Comparison of ENCODE assay signal across 1 cellular context in the genomic region with DNA sequence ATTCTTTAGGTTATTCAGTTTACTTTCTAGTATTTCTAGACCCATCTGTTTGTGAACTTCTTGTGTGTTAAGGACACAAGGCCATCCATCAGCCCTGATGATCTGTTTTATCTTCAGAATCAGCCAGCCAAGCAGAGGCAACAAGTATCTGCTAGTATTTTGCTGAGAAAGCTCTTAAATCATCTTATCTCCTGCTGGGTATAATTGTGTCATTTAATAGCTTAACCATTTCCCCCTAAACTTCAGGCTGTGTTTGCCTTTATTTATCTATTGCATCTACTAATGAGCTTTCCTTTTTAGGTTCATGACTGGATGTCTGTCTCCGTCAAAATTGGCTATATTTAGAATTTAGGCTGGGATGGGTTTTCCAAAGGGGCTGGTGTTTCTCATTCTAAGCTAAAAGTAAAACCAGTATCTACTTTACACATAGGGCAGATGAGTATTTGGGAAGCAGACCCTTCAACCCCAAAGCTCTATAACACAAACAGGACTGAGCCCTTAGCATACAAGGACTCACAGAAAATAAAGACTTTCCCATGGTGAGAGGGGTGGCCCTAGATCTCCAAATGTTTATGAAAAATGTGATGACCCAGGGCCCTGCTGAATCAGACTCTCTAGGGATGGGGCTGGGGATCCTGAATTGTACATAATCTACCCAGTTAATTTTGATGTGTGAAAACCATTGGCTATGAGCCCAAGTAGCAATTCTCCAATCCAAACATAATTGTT.
TF ChIP-seq lines count a peak whose summit lies in the region.

No MANE protein-coding gene starts in this region.

TF ChIP-seq in HEK293, 187 proteins besides CTCF, POLR2A, EP300 and RAD21 (continued from another document and continues in another):
- TF ChIP-seq ZNF169 (tag by site-specific recombination; IDR thresholded peaks at IDR 0.05): no peak
- no peak for TF ChIP-seq ZNF791 (tag by site-specific recombination; IDR thresholded peaks at IDR 0.05)
- TF ChIP-seq ZNF23 (tag by site-specific recombination; IDR thresholded peaks at IDR 0.05; ENCODE audit: borderline replicate concordance): no peak
- TF ChIP-seq ZNF843 (tag by site-specific recombination; IDR thresholded peaks at IDR 0.05): peak; percentile 85
- TF ChIP-seq, protein P1, sequence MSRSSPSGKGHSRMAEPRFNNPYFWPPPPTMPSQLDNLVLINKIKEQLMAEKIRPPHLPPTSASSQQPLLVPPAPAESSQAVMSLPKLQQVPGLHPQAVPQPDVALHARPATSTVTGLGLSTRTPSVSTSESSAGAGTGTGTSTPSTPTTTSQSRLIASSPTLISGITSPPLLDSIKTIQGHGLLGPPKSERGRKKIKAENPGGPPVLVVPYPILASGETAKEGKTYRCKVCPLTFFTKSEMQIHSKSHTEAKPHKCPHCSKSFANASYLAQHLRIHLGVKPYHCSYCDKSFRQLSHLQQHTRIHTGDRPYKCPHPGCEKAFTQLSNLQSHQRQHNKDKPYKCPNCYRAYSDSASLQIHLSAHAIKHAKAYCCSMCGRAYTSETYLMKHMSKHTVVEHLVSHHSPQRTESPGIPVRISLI (tag by site-specific recombination; IDR thresholded peaks at IDR 0.05): no peak
- TF ChIP-seq, protein P2, sequence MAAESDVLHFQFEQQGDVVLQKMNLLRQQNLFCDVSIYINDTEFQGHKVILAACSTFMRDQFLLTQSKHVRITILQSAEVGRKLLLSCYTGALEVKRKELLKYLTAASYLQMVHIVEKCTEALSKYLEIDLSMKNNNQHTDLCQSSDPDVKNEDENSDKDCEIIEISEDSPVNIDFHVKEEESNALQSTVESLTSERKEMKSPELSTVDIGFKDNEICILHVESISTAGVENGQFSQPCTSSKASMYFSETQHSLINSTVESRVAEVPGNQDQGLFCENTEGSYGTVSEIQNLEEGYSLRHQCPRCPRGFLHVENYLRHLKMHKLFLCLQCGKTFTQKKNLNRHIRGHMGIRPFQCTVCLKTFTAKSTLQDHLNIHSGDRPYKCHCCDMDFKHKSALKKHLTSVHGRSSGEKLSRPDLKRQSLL (tag by site-specific recombination; IDR thresholded peaks at IDR 0.05): no peak
- TF ChIP-seq, protein P3, sequence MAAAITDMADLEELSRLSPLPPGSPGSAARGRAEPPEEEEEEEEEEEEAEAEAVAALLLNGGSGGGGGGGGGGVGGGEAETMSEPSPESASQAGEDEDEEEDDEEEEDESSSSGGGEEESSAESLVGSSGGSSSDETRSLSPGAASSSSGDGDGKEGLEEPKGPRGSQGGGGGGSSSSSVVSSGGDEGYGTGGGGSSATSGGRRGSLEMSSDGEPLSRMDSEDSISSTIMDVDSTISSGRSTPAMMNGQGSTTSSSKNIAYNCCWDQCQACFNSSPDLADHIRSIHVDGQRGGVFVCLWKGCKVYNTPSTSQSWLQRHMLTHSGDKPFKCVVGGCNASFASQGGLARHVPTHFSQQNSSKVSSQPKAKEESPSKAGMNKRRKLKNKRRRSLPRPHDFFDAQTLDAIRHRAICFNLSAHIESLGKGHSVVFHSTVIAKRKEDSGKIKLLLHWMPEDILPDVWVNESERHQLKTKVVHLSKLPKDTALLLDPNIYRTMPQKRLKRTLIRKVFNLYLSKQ (tag by site-specific recombination; IDR thresholded peaks at IDR 0.05; ENCODE audit: borderline replicate concordance): no peak
- TF ChIP-seq MZF1 (tag by site-specific recombination; IDR thresholded peaks at IDR 0.05; ENCODE audit: borderline replicate concordance): peak; percentile 56; the same call in 1 of the 2 replicates
- TF ChIP-seq ZNF416 (tag by site-specific recombination; IDR thresholded peaks at IDR 0.05): no peak
- 0 out of 2 replicates have a peak, but pooled peaks have one; percentile 41 for TF ChIP-seq BCL11A (tag by site-specific recombination; IDR thresholded peaks at IDR 0.05; ENCODE audit: low read depth)
- no peak for TF ChIP-seq ZNF404 (tag by site-specific recombination; IDR thresholded peaks at IDR 0.05)
- TF ChIP-seq ZFP37 (tag by site-specific recombination; IDR thresholded peaks at IDR 0.05): no peak
- peak; percentile 65 for TF ChIP-seq IKZF3 (tag by site-specific recombination; IDR thresholded peaks at IDR 0.05)
- TF ChIP-seq ZNF658 (tag by site-specific recombination; IDR thresholded peaks at IDR 0.05): no peak
- TF ChIP-seq ZEB2 (tag by site-specific recombination; IDR thresholded peaks at IDR 0.05): peak; percentile 90
- no peak for TF ChIP-seq REPIN1 (tag by site-specific recombination; IDR thresholded peaks at IDR 0.05; ENCODE audit: low read depth)
- no peak for TF ChIP-seq ZBTB21 (tag by site-specific recombination; IDR thresholded peaks at IDR 0.05)
- TF ChIP-seq ZBTB20 (tag by site-specific recombination; IDR thresholded peaks at IDR 0.05): no peak
- no peak for TF ChIP-seq SCRT1 (tag by site-specific recombination; IDR thresholded peaks at IDR 0.05; ENCODE audit: borderline replicate concordance)
- TF ChIP-seq ZNF157 (tag by site-specific recombination; IDR thresholded peaks at IDR 0.05): no peak
- TF ChIP-seq, protein P4, sequence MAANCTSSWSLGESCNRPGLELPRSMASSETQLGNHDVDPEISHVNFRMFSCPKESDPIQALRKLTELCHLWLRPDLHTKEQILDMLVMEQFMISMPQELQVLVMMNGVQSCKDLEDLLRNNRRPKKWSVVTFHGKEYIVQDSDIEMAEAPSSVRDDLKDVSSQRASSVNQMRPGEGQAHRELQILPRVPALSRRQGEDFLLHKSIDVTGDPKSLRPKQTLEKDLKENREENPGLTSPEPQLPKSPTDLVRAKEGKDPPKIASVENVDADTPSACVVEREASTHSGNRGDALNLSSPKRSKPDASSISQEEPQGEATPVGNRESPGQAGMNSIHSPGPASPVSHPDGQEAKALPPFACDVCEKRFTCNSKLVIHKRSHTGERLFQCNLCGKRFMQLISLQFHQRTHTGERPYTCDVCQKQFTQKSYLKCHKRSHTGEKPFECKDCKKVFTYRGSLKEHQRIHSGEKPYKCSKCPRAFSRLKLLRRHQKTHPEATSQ (tag by site-specific recombination; IDR thresholded peaks at IDR 0.05): no peak
- TF ChIP-seq ZNF654 (tag by site-specific recombination; IDR thresholded peaks at IDR 0.05; ENCODE audit: low read depth): no peak
- TF ChIP-seq ZNF501 (tag by site-specific recombination; IDR thresholded peaks at IDR 0.05): no peak
- TF ChIP-seq SP3 (tag by site-specific recombination; IDR thresholded peaks at IDR 0.05): no peak
- TF ChIP-seq, protein P5, sequence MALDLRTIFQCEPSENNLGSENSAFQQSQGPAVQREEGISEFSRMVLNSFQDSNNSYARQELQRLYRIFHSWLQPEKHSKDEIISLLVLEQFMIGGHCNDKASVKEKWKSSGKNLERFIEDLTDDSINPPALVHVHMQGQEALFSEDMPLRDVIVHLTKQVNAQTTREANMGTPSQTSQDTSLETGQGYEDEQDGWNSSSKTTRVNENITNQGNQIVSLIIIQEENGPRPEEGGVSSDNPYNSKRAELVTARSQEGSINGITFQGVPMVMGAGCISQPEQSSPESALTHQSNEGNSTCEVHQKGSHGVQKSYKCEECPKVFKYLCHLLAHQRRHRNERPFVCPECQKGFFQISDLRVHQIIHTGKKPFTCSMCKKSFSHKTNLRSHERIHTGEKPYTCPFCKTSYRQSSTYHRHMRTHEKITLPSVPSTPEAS (tag by site-specific recombination; IDR thresholded peaks at IDR 0.05): no peak
- TF ChIP-seq ZNF140 (tag by site-specific recombination; IDR thresholded peaks at IDR 0.05): no peak
- no peak for TF ChIP-seq ZFHX2 (tag by site-specific recombination; conservative IDR thresholded peaks at IDR 0.05)
- TF ChIP-seq ZNF274 (IDR thresholded peaks at IDR 0.05; ENCODE audit: low read length): no peak
- no peak for TF ChIP-seq ZNF274 (tag by site-specific recombination; IDR thresholded peaks at IDR 0.05; ENCODE audit: borderline replicate concordance)
- TF ChIP-seq ZNF792 (tag by site-specific recombination; IDR thresholded peaks at IDR 0.05): no peak
- TF ChIP-seq TCF7L2 (IDR thresholded peaks at IDR 0.05; ENCODE audit: borderline replicate concordance, low read depth, low read length): peak; percentile 57; the same call in 1 of the 2 replicates
- peak; percentile 41; the same call in 1 of the 2 replicates for TF ChIP-seq ZSCAN23 (tag by site-specific recombination; IDR thresholded peaks at IDR 0.05)
- no peak for TF ChIP-seq ZNF624 (tag by site-specific recombination; IDR thresholded peaks at IDR 0.05)
- TF ChIP-seq ZNF510 (tag by site-specific recombination; IDR thresholded peaks at IDR 0.05; ENCODE audit: insufficient replicate concordance): no peak
- no peak for TF ChIP-seq ZNF16 (tag by site-specific recombination; IDR thresholded peaks at IDR 0.05; ENCODE audit: low read depth)
- TF ChIP-seq KLF9 (tag by site-specific recombination; IDR thresholded peaks at IDR 0.05; ENCODE audit: low read depth): no peak
- TF ChIP-seq, protein P6, sequence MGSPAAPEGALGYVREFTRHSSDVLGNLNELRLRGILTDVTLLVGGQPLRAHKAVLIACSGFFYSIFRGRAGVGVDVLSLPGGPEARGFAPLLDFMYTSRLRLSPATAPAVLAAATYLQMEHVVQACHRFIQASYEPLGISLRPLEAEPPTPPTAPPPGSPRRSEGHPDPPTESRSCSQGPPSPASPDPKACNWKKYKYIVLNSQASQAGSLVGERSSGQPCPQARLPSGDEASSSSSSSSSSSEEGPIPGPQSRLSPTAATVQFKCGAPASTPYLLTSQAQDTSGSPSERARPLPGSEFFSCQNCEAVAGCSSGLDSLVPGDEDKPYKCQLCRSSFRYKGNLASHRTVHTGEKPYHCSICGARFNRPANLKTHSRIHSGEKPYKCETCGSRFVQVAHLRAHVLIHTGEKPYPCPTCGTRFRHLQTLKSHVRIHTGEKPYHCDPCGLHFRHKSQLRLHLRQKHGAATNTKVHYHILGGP (tag by site-specific recombination; IDR thresholded peaks at IDR 0.05): peak; percentile 73
- TF ChIP-seq, protein P7, sequence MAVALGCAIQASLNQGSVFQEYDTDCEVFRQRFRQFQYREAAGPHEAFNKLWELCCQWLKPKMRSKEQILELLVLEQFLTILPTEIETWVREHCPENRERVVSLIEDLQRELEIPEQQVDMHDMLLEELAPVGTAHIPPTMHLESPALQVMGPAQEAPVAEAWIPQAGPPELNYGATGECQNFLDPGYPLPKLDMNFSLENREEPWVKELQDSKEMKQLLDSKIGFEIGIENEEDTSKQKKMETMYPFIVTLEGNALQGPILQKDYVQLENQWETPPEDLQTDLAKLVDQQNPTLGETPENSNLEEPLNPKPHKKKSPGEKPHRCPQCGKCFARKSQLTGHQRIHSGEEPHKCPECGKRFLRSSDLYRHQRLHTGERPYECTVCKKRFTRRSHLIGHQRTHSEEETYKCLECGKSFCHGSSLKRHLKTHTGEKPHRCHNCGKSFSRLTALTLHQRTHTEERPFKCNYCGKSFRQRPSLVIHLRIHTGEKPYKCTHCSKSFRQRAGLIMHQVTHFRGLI (tag by site-specific recombination; IDR thresholded peaks at IDR 0.05): no peak
- TF ChIP-seq ZNF561 (tag by site-specific recombination; IDR thresholded peaks at IDR 0.05; ENCODE audit: borderline replicate concordance): no peak
- 0 out of 2 replicates have a peak, but pooled peaks have one; percentile 37 for TF ChIP-seq ZNF596 (tag by site-specific recombination; IDR thresholded peaks at IDR 0.05)
- TF ChIP-seq, protein P8, sequence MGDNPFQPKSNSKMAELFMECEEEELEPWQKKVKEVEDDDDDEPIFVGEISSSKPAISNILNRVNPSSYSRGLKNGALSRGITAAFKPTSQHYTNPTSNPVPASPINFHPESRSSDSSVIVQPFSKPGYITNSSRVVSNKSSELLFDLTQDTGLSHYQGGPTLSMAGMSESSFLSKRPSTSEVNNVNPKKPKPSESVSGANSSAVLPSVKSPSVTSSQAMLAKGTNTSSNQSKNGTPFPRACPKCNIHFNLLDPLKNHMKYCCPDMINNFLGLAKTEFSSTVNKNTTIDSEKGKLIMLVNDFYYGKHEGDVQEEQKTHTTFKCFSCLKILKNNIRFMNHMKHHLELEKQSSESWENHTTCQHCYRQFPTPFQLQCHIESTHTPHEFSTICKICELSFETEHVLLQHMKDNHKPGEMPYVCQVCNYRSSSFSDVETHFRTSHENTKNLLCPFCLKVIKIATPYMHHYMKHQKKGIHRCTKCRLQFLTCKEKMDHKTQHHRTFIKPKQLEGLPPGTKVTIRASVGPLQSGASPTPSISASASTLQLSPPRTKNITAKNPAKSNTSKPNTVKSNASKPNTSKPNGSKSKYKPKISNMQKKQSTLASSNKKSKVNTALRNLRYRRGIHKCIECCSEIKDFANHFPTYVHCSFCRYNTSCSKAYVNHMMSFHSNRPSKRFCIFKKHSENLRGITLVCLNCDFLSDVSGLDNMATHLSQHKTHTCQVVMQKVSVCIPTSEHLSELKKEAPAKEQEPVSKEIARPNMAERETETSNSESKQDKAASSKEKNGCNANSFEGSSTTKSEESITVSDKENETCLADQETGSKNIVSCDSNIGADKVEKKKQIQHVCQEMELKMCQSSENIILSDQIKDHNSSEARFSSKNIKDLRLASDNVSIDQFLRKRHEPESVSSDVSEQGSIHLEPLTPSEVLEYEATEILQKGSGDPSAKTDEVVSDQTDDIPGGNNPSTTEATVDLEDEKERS (tag by site-specific recombination; IDR thresholded peaks at IDR 0.05): no peak
- TF ChIP-seq, protein P9, sequence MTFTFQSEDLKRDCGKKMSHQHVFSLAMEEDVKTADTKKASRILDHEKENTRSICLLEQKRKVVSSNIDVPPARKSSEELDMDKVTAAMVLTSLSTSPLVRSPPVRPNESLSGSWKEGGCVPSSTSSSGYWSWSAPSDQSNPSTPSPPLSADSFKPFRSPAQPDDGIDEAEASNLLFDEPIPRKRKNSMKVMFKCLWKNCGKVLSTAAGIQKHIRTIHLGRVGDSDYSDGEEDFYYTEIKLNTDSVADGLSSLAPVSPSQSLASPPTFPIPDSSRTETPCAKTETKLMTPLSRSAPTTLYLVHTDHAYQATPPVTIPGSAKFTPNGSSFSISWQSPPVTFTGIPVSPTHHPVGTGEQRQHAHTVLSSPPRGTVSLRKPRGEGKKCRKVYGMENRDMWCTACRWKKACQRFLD (tag by site-specific recombination; IDR thresholded peaks at IDR 0.05): no peak
- TF ChIP-seq ZNF529 (tag by site-specific recombination; IDR thresholded peaks at IDR 0.05; ENCODE audit: insufficient replicate concordance): no peak
- TF ChIP-seq ZNF214 (tag by site-specific recombination; IDR thresholded peaks at IDR 0.05; ENCODE audit: borderline replicate concordance): no peak
- TF ChIP-seq ZSCAN16 (tag by site-specific recombination; IDR thresholded peaks at IDR 0.05): no peak
- TF ChIP-seq WT1 (tag by site-specific recombination; IDR thresholded peaks at IDR 0.05): peak; percentile 82
- no peak for TF ChIP-seq ZNF423 (tag by site-specific recombination; IDR thresholded peaks at IDR 0.05)
- peak; percentile 79 for TF ChIP-seq OSR2 (tag by site-specific recombination; IDR thresholded peaks at IDR 0.05)
- no peak for TF ChIP-seq ZNF266 (tag by site-specific recombination; IDR thresholded peaks at IDR 0.05; ENCODE audit: low read depth)
- TF ChIP-seq ZNF521 (tag by site-specific recombination; IDR thresholded peaks at IDR 0.05): no peak
